18 cellular contexts compared by ENCODE assay signal in genomic region chr10:96697026-96697425, GRCh38. TPM values are rescaled to one million over a fixed set of nuclear protein-coding genes. Genes with fewer than 3 reads are reported as not detected.
"Had no signal": no experiment of that assay in that cellular context is flagged by ENCODE, and none has a peak within 500 bp of the region (broad histone marks: within the 10 kb centered on the region; RNA-seq: fewer than 3 reads in every experiment).

No MANE protein-coding gene starts in this region.

- H3K27ac Mint-ChIP-seq: activated naive CD4-positive, alpha-beta T cell treated with anti-CD3 and anti-CD28 coated beads, Interleukin-2, amount 50 U/mL, for 24 hours; nephron progenitor cell had no signal

- H3K36me3 Mint-ChIP-seq: activated naive CD4-positive, alpha-beta T cell treated with anti-CD3 and anti-CD28 coated beads, Interleukin-2, amount 50 U/mL, for 24 hours had no signal

- H3K27me3 Mint-ChIP-seq: activated naive CD4-positive, alpha-beta T cell treated with anti-CD3 and anti-CD28 coated beads, Interleukin-2, amount 50 U/mL, for 24 hours had no signal

- H3K27me3 ChIP-seq: body of pancreas, gastrocnemius medialis, right lobe of liver had no signal

- H3K4me3 Mint-ChIP-seq: activated naive CD4-positive, alpha-beta T cell treated with anti-CD3 and anti-CD28 coated beads, Interleukin-2, amount 50 U/mL, for 24 hours; nephron progenitor cell had no signal

- H3K4me1 ChIP-seq: gastrocnemius medialis, prostate gland had no signal

- H3K36me3 ChIP-seq: gastrocnemius medialis, heart right ventricle, prostate gland had no signal

- H3K27ac ChIP-seq: coronary artery, gastrocnemius medialis, heart right ventricle, prostate gland, right lobe of liver had no signal

- H3K9me3 ChIP-seq: body of pancreas, gastrocnemius medialis, heart right ventricle, mucosa of descending colon, prostate gland, right lobe of liver had no signal

- ATAC-seq: body of pancreas, gastrocnemius medialis, heart right ventricle, left lobe of liver, mucosa of descending colon, right lobe of liver had no signal

- H3K9me3 Mint-ChIP-seq: activated naive CD4-positive, alpha-beta T cell treated with anti-CD3 and anti-CD28 coated beads, Interleukin-2, amount 50 U/mL, for 24 hours; nephron progenitor cell had no signal

- DNase-seq: activated CD4-positive, alpha-beta T cell treated with anti-CD3 and anti-CD28 coated beads, Interleukin-2, amount 50 U/mL, for 1 hour; amniotic stem cell; body of pancreas; central memory CD4-positive, alpha-beta T cell; effector CD8-positive, alpha-beta T cell; gastrocnemius medialis; heart right ventricle; islet precursor cell; mammary epithelial cell; mucosa of descending colon; nephron progenitor cell; right lobe of liver; stimulated activated CD4-positive, alpha-beta T cell treated with anti-CD3 and anti-CD28 coated beads, Interleukin-1b, Interleukin-23, amount 100 ng/mL, for 48 hours; stimulated activated naive CD4-positive, alpha-beta T cell treated with Interleukin-2 at 50 U/mL for 16 hours had no signal

- H3K4me3 ChIP-seq: body of pancreas, coronary artery, gastrocnemius medialis, heart right ventricle, mucosa of descending colon, prostate gland, right lobe of liver had no signal

RNA-seq across cellular contexts. Expression of gene PIK3AP1, which starts 23.3 kb away (rescaled TPM):
- polyA plus RNA-seq: mammary epithelial cell had no signal
